In genomic region chr1:39781349-39781715, GRCh38 we compare ENCODE assay signal across 1 cellular context.
TF ChIP-seq lines count a peak whose summit lies in the region.

No MANE protein-coding gene starts in this region.

TF ChIP-seq in K562, 482 proteins besides CTCF, POLR2A, EP300 and RAD21:
- peak in 1 of 2 experiments; percentile 39; a peak in 2 of 4 replicates for TF ChIP-seq KDM1A (IDR thresholded peaks at IDR 0.05)
- no peak for TF ChIP-seq NRF1 (conservative IDR thresholded peaks at IDR 0.05 in 1 of 2, IDR thresholded peaks at IDR 0.05 in 1 of 2)
- 0 out of 2 replicates have a peak, but pooled peaks have one; percentile 33 for TF ChIP-seq SMARCA5 (IDR thresholded peaks at IDR 0.05)
- no peak for TF ChIP-seq L3MBTL2 (IDR thresholded peaks at IDR 0.05)
- no peak for TF ChIP-seq KLF10 (CRISPR knock-in tag; IDR thresholded peaks at IDR 0.05)
- TF ChIP-seq BCOR (IDR thresholded peaks at IDR 0.05), result peak; percentile 70; the same call in 1 of the 2 replicates
- no peak for TF ChIP-seq FOXP4 (CRISPR knock-in tag; IDR thresholded peaks at IDR 0.05; ENCODE audit: borderline replicate concordance)
- TF ChIP-seq ERF (CRISPR knock-in tag; IDR thresholded peaks at IDR 0.05), result no peak
- no peak for TF ChIP-seq HDAC3 (IDR thresholded peaks at IDR 0.05; ENCODE audit: borderline replicate concordance, partially characterized antibody)
- TF ChIP-seq ADNP (tag; IDR thresholded peaks at IDR 0.05), result peak; percentile 81
- no peak for TF ChIP-seq MTF1 (CRISPR knock-in tag; IDR thresholded peaks at IDR 0.05; ENCODE audit: borderline replicate concordance)
- no peak for TF ChIP-seq ZNF316 (IDR thresholded peaks at IDR 0.05)
- TF ChIP-seq EP400 (IDR thresholded peaks at IDR 0.05), result no peak
- TF ChIP-seq MEIS2 (IDR thresholded peaks at IDR 0.05; ENCODE audit: partially characterized antibody), result no peak
- no peak for TF ChIP-seq ZNF740 (CRISPR knock-in tag; IDR thresholded peaks at IDR 0.05)
- no peak for TF ChIP-seq ZNF740 (tag; IDR thresholded peaks at IDR 0.05)
- no peak for TF ChIP-seq MBD2 (IDR thresholded peaks at IDR 0.05; ENCODE audit: borderline replicate concordance, low read depth)
- no peak for TF ChIP-seq PATZ1 (CRISPR knock-in tag; IDR thresholded peaks at IDR 0.05; ENCODE audit: borderline replicate concordance)
- TF ChIP-seq HDAC1 (IDR thresholded peaks at IDR 0.05), result no peak
- TF ChIP-seq FIP1L1 (IDR thresholded peaks at IDR 0.05; ENCODE audit: low read depth, low read length, poor library complexity, severe bottlenecking), result no peak
- TF ChIP-seq RBM25 (IDR thresholded peaks at IDR 0.05; ENCODE audit: low read depth, low read length, severe bottlenecking), result peak; percentile 94
- TF ChIP-seq SOX6 (IDR thresholded peaks at IDR 0.05), result no peak
- TF ChIP-seq WHSC1 (IDR thresholded peaks at IDR 0.05; ENCODE audit: low read length), result no peak
- TF ChIP-seq GABPB2 (CRISPR knock-in tag; conservative IDR thresholded peaks at IDR 0.05), result no peak
- no peak for TF ChIP-seq CEBPG (CRISPR knock-in tag; IDR thresholded peaks at IDR 0.05)
- no peak for TF ChIP-seq CEBPG (tag; conservative IDR thresholded peaks at IDR 0.05 in 1 of 2, IDR thresholded peaks at IDR 0.05 in 1 of 2)
- TF ChIP-seq ZBTB12 (CRISPR knock-in tag; IDR thresholded peaks at IDR 0.05), result no peak
- TF ChIP-seq ATF1 (CRISPR knock-in tag; IDR thresholded peaks at IDR 0.05), result no peak
- no peak for TF ChIP-seq ATF1 (tag; IDR thresholded peaks at IDR 0.05)
- no peak for TF ChIP-seq DLX4 (CRISPR knock-in tag; IDR thresholded peaks at IDR 0.05)
TF ChIP-seq in K562: peak in this region for 5.
